Comparison of ENCODE assay signal across 1 cellular context in genomic region chr11:61753672-61754071, GRCh38.
TF ChIP-seq lines count a peak whose summit lies in the region.

No MANE protein-coding gene starts in this region.

TF ChIP-seq in liver, 16 proteins besides CTCF, POLR2A, EP300 and RAD21 (continued from another document):
- TF ChIP-seq, protein P1, sequence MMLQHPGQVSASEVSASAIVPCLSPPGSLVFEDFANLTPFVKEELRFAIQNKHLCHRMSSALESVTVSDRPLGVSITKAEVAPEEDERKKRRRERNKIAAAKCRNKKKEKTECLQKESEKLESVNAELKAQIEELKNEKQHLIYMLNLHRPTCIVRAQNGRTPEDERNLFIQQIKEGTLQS (IDR thresholded peaks at IDR 0.05), result no peak
- no peak for TF ChIP-seq REST (IDR thresholded peaks at IDR 0.05)
- no peak for TF ChIP-seq HNF4A (conservative IDR thresholded peaks at IDR 0.05)
